Comparison of ENCODE assay signal across 8 cellular contexts in genomic region chr15:28737521-28738199, GRCh38. TPM values are rescaled to one million over a fixed set of nuclear protein-coding genes. Genes with fewer than 3 reads are reported as not detected.
DNase-seq lines count a peak whose midpoint lies in the region; ATAC-seq and TF ChIP-seq lines count a peak whose summit lies in the region.
"Not testable (repeated sequence)": the region's sequence is repeated elsewhere in the genome, so short reads cannot be mapped to it uniquely, and the experiment has no call there.

No MANE protein-coding gene starts in this region.

- H3K4me1 Mint-ChIP-seq in neural crest cell; stimulated activated naive CD8-positive, alpha-beta T cell treated with anti-CD3 and anti-CD28 coated beads, Interleukin-15, amount 100 ng/mL, for 72 hours: not testable (repeated sequence)

- H3K9ac ChIP-seq in GM23248: peak overlapping the region; percentile 84

- not testable (repeated sequence) for H3K9me3 Mint-ChIP-seq in neural crest cell; stimulated activated naive CD8-positive, alpha-beta T cell treated with anti-CD3 and anti-CD28 coated beads, Interleukin-15, amount 100 ng/mL, for 72 hours

- not testable (repeated sequence) for H3K27ac Mint-ChIP-seq in neural crest cell (ENCODE audit: unreplicated experiment)
- H3K27ac Mint-ChIP-seq in stimulated activated naive CD8-positive, alpha-beta T cell treated with anti-CD3 and anti-CD28 coated beads, Interleukin-15, amount 100 ng/mL, for 72 hours: peak overlapping the region in 1 of 2 donors; percentile 86

- H3K4me2 ChIP-seq in GM23248 (ENCODE audit: unreplicated experiment): peak overlapping the region; percentile 77

- H3K27ac ChIP-seq in GM23248: peak overlapping the region; percentile 73

- not testable (repeated sequence) for H3F3A ChIP-seq in GM23248 (ENCODE audit: insufficient read depth)

- TF ChIP-seq CTCF in cardiac fibroblast (IDR thresholded peaks at IDR 0.05; ENCODE audit: low read depth, low read length); neural crest cell (conservative IDR thresholded peaks at IDR 0.05): not testable (repeated sequence)

- not testable (repeated sequence) for H3K9me3 ChIP-seq in GM23248 (ENCODE audit: low read depth); MG63

- H3K27me3 ChIP-seq in GM23248 (replicated peaks; ENCODE audit: insufficient read depth); MG63: not testable (repeated sequence)

- H3K4me3 ChIP-seq in GM23248 (peak overlapping the region; percentile 76), MG63 (peak overlapping the region; percentile 34), cardiac fibroblast (replicated peaks in 1 of 2; ENCODE audit: low read depth in 2 of 2, low read length in 2 of 2) (peak overlapping the region; percentile 21 to 48)

- intact Hi-C loops in left cardiac atrium (cut with DNase I): not testable (repeated sequence)

- H2AFZ ChIP-seq in GM23248: peak overlapping the region; percentile 92

- ATAC-seq in left cardiac atrium: peak; percentile 96 to 98
- ATAC-seq in stimulated activated naive CD8-positive, alpha-beta T cell treated with anti-CD3 and anti-CD28 coated beads, Interleukin-15, amount 100 ng/mL, for 72 hours: peak; percentile 76

- not testable (repeated sequence) for H3K36me3 Mint-ChIP-seq in neural crest cell (ENCODE audit: low read depth)

- WGBS in GM23248 (ENCODE audit: low coverage in 1 of 2, low lambda C conversion rate in 2 of 2, missing lambda C conversion rate in 2 of 2), 2 experiments: 0 to 1% methylated on average over 22 to 43 of the region's 101 CpGs

- H4K20me1 ChIP-seq in GM23248 (ENCODE audit: insufficient read depth): not testable (repeated sequence)

- in situ Hi-C loops in Caki2 (cut with HindIII; ENCODE audit: low pct_unique_long_range_greater_than_20kb, low sequenced_read_pairs); GM23248 (cut with MboI): not testable (repeated sequence)

- peaks cover 19% of the 10 kb centered on the region for H3K79me2 ChIP-seq in GM23248 (ENCODE audit: insufficient read depth)

- peaks cover 10% of the 10 kb centered on the region for H3K27me3 Mint-ChIP-seq in neural crest cell (ENCODE audit: low read depth)
- H3K27me3 Mint-ChIP-seq in stimulated activated naive CD8-positive, alpha-beta T cell treated with anti-CD3 and anti-CD28 coated beads, Interleukin-15, amount 100 ng/mL, for 72 hours: not testable (repeated sequence)

- DNase-seq in Caki2 (ENCODE audit: low read depth): peak; percentile 55
- DNase-seq in GM23248: peak; percentile 51
- peak; percentile 26 for DNase-seq in MG63
- peak; percentile 21 to 42 for DNase-seq in activated CD4-positive, alpha-beta T cell treated with anti-CD3 and anti-CD28 coated beads, Interleukin-2, amount 50 U/mL, for 48 hours
- DNase-seq in cardiac fibroblast (ENCODE audit: low read depth in 2 of 2): peak; percentile 32 to 43
- DNase-seq in left cardiac atrium: peak; percentile 49
- DNase-seq in neural crest cell (ENCODE audit: low read depth, low spot score): peak; percentile 42
- peak; percentile 67 to 70 for DNase-seq in stimulated activated naive CD8-positive, alpha-beta T cell treated with anti-CD3 and anti-CD28 coated beads, Interleukin-15, amount 100 ng/mL, for 72 hours

- H3K9me2 ChIP-seq in GM23248 (ENCODE audit: insufficient read depth): not testable (repeated sequence)

- not testable (repeated sequence) for H3K4me1 ChIP-seq in GM23248 (ENCODE audit: insufficient read depth)

- H3K36me3 ChIP-seq in GM23248 (ENCODE audit: low read depth); MG63: not testable (repeated sequence)

- peak overlapping the region; percentile 80 for H3K4me3 Mint-ChIP-seq in neural crest cell
- H3K4me3 Mint-ChIP-seq in stimulated activated naive CD8-positive, alpha-beta T cell treated with anti-CD3 and anti-CD28 coated beads, Interleukin-15, amount 100 ng/mL, for 72 hours: peak overlapping the region; percentile 82 to 93

RNA-seq across cellular contexts. Expression of gene GOLGA8M, which starts 25.4 kb away (rescaled TPM):
- total RNA-seq in Caki2 (2014; rRNA removed; shearing (Covaris generic); ENCODE audit: low replicate concordance): 0.74 TPM in 1 of 2 replicates, not detected in the other
- 0.51 TPM in 1 of 2 replicates, not detected in the other for total RNA-seq in GM23248 (2014; rRNA removed; shearing (Covaris generic))
- polyA plus RNA-seq in GM23248 (2016; fragmentation: Nextera tagmentation; extraction: Ambion mirVana): 0.30 and 0.48 TPM in 2 replicates
- 1.3 TPM in 1 of 2 replicates, not detected in the other for total RNA-seq in MG63 (2014; rRNA removed; shearing (Covaris generic); ENCODE audit: low replicate concordance)
- total RNA-seq in left cardiac atrium (1 to 10 TPM; 2.5 to 2.9 TPM), neural crest cell (0.40 and 0.82 TPM in 2 replicates)

Comparison
In these comparisons a context has a peak if more than half of its experiments do, and no peak if none do; other contexts are left out.
1. Peak in every context shown above with its lines: DNase-seq, ATAC-seq, H3K4me3 ChIP-seq and H3K27ac ChIP-seq.